In genomic region chr2:217489145-217489960, GRCh38 we compare ENCODE assay signal across 1 cellular context.
TF ChIP-seq lines count a peak whose summit lies in the region.

No MANE protein-coding gene starts in this region.

TF ChIP-seq in GM23338, 12 proteins besides CTCF, POLR2A, EP300 and RAD21 (continued from another document):
- TF ChIP-seq ZNF462 (CRISPR knock-in tag; IDR thresholded peaks at IDR 0.05) (no peak), EZH2 (IDR thresholded peaks at IDR 0.05; ENCODE audit: low read depth, unreplicated experiment) (no peak), NANOG (IDR thresholded peaks at IDR 0.05; ENCODE audit: borderline replicate concordance) (no peak)
TF ChIP-seq in GM23338: peak in this region for 0.
